Comparison of ENCODE assay signal across 1 cellular context in the genomic region with DNA sequence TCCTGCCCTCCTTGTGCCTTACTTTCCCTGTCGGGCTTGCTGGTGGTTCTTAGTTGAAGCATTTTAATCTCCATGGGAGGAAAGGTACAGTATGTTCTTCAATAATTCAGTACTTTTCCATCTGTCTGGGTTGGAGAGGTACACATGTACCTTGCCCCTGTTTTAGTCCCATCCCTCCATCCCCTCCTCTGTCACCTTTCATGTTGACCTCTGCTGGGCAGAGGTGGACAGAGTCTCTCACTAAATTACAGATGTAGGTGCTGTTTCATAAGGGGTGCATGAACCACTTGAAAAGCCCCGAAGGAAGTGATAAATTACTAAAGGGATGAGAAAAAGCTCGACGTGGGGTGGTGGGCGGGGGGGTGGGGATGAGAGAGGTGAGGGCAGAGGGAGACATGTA.
TF ChIP-seq lines count a peak whose summit lies in the region.

No MANE protein-coding gene starts in this region.

TF ChIP-seq in liver, 16 proteins besides CTCF, POLR2A, EP300 and RAD21 (continued from another document):
- TF ChIP-seq GABPA (IDR thresholded peaks at IDR 0.05 in 1 of 2, conservative IDR thresholded peaks at IDR 0.05 in 1 of 2) (no peak), FOXA2 (IDR thresholded peaks at IDR 0.05) (peak; percentile 35), NR2F2 (IDR thresholded peaks at IDR 0.05) (peak; percentile 29), FOXA1 (IDR thresholded peaks at IDR 0.05) (peak; percentile 51), SP1 (IDR thresholded peaks at IDR 0.05) (peak; percentile 76), HNF4A (conservative IDR thresholded peaks at IDR 0.05) (peak; percentile 69 to 81), HNF4G (IDR thresholded peaks at IDR 0.05) (peak; percentile 37), TAF1 (conservative IDR thresholded peaks at IDR 0.05) (no peak), YY1 (IDR thresholded peaks at IDR 0.05) (no peak), RXRA (IDR thresholded peaks at IDR 0.05) (peak; percentile 43 to 48), EGR1 (IDR thresholded peaks at IDR 0.05; ENCODE audit: low read depth in 2 of 2) (no peak)
- TF ChIP-seq, protein P1, sequence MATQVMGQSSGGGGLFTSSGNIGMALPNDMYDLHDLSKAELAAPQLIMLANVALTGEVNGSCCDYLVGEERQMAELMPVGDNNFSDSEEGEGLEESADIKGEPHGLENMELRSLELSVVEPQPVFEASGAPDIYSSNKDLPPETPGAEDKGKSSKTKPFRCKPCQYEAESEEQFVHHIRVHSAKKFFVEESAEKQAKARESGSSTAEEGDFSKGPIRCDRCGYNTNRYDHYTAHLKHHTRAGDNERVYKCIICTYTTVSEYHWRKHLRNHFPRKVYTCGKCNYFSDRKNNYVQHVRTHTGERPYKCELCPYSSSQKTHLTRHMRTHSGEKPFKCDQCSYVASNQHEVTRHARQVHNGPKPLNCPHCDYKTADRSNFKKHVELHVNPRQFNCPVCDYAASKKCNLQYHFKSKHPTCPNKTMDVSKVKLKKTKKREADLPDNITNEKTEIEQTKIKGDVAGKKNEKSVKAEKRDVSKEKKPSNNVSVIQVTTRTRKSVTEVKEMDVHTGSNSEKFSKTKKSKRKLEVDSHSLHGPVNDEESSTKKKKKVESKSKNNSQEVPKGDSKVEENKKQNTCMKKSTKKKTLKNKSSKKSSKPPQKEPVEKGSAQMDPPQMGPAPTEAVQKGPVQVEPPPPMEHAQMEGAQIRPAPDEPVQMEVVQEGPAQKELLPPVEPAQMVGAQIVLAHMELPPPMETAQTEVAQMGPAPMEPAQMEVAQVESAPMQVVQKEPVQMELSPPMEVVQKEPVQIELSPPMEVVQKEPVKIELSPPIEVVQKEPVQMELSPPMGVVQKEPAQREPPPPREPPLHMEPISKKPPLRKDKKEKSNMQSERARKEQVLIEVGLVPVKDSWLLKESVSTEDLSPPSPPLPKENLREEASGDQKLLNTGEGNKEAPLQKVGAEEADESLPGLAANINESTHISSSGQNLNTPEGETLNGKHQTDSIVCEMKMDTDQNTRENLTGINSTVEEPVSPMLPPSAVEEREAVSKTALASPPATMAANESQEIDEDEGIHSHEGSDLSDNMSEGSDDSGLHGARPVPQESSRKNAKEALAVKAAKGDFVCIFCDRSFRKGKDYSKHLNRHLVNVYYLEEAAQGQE (IDR thresholded peaks at IDR 0.05) = no peak
- TF ChIP-seq, protein P2, sequence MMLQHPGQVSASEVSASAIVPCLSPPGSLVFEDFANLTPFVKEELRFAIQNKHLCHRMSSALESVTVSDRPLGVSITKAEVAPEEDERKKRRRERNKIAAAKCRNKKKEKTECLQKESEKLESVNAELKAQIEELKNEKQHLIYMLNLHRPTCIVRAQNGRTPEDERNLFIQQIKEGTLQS (IDR thresholded peaks at IDR 0.05) = no peak
- TF ChIP-seq, protein P3, sequence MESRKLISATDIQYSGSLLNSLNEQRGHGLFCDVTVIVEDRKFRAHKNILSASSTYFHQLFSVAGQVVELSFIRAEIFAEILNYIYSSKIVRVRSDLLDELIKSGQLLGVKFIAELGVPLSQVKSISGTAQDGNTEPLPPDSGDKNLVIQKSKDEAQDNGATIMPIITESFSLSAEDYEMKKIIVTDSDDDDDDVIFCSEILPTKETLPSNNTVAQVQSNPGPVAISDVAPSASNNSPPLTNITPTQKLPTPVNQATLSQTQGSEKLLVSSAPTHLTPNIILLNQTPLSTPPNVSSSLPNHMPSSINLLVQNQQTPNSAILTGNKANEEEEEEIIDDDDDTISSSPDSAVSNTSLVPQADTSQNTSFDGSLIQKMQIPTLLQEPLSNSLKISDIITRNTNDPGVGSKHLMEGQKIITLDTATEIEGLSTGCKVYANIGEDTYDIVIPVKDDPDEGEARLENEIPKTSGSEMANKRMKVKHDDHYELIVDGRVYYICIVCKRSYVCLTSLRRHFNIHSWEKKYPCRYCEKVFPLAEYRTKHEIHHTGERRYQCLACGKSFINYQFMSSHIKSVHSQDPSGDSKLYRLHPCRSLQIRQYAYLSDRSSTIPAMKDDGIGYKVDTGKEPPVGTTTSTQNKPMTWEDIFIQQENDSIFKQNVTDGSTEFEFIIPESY (IDR thresholded peaks at IDR 0.05) = no peak
